ENCODE assay signal across 33 cellular contexts in the genomic region with DNA sequence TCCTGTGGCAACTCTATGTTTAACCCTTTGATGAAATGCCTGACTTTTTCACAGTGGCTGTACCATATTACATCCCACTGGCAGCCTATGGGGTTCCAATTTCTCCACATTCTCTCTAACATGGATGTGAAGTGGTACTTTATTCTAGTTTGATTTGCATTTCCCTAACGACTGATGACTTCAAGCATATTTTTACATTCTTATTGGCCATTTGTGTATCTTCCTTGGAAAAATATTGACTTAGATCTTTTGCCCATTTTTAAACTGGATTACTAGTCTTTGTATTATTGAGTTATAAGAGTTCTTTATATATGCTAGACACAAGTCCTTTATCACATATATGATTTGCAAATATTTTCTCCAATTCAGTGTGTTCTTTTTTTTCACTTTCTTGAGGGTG. TPM values are rescaled to one million over a fixed set of nuclear protein-coding genes. Genes with fewer than 3 reads are reported as not detected.
"Had no signal": no experiment of that assay in that cellular context is flagged by ENCODE, and none has a peak within 500 bp of the region (broad histone marks: within the 10 kb centered on the region; RNA-seq: fewer than 3 reads in every experiment).

No MANE protein-coding gene starts in this region.

- FAIRE-seq: frontal cortex had no signal

- DNase-seq: activated B cell treated with CpG ODN at 0.5 μM for 24 hours; activated CD4-positive, alpha-beta T cell treated with anti-CD3 and anti-CD28 coated beads for 48 hours; activated CD4-positive, alpha-beta T cell treated with anti-CD3 and anti-CD28 coated beads, Interleukin-2, amount 50 U/mL, for 1 hour; activated CD4-positive, alpha-beta T cell treated with anti-CD3 and anti-CD28 coated beads, Interleukin-2, amount 50 U/mL, for 48 hours; activated CD8-positive, alpha-beta memory T cell treated with anti-CD3 and anti-CD28 coated beads for 24 hours; activated CD8-positive, alpha-beta T cell treated with anti-CD3 and anti-CD28 coated beads for 36 hours; activated effector memory CD4-positive, alpha-beta T cell treated with Interleukin-2 at 50 U/mL for 16 hours; activated gamma-delta T cell treated with Interleukin-2 at 50 U/mL for 16 hours; activated naive CD4-positive, alpha-beta T cell treated with Interleukin-2 at 50 U/mL for 16 hours; activated naive CD8-positive, alpha-beta T cell treated with anti-CD3 and anti-CD28 coated beads for 36 hours; activated naive CD8-positive, alpha-beta T cell treated with anti-CD3 and anti-CD28 coated beads, Interleukin-2, amount 50 U/mL, for 24 hours; activated T-cell treated with anti-CD3 and anti-CD28 coated beads, Interleukin-2, amount 50 U/mL, for 4 hours; adrenal gland; amygdala; aorta; central memory CD4-positive, alpha-beta T cell; cerebellar nuclear complex; dorsolateral prefrontal cortex; effector memory CD4-positive, alpha-beta T cell; endodermal cell; foreskin fibroblast; head of caudate nucleus; hippocampal formation; T1000; WERI-Rb-1 had no signal

- H3K27ac ChIP-seq: adrenal gland, breast epithelium, cardiac muscle cell, coronary artery, dorsolateral prefrontal cortex, WERI-Rb-1 had no signal

- H3K4me1 ChIP-seq: adrenal gland, breast epithelium had no signal

- H3K4me3 ChIP-seq: adrenal gland, breast epithelium, cardiac muscle cell, coronary artery, dorsolateral prefrontal cortex had no signal

- H3K27me3 ChIP-seq: adrenal gland, breast epithelium, cardiac muscle cell, dorsolateral prefrontal cortex had no signal

- ATAC-seq: activated CD4-positive, CD25-positive, alpha-beta regulatory T cell treated with anti-CD3 and anti-CD28 coated beads, Interleukin-2, amount 50 U/mL, for 24 hours; activated CD8-positive, alpha-beta T cell treated with anti-CD3 and anti-CD28 coated beads for 36 hours; activated naive CD8-positive, alpha-beta T cell treated with anti-CD3 and anti-CD28 coated beads, Interleukin-2, amount 50 U/mL, for 24 hours; activated T-cell treated with anti-CD3 and anti-CD28 coated beads, Interleukin-2, amount 50 U/mL, for 4 hours; activated T-helper 17 cell treated with anti-CD3 and anti-CD28 coated beads, Interleukin-2, amount 50 U/mL, for 72 hours; esophagus mucosa had no signal

- H3K9me3 ChIP-seq: adrenal gland had no signal

- H3K36me3 ChIP-seq: adrenal gland, breast epithelium, cardiac muscle cell, WERI-Rb-1 had no signal

RNA-seq across cellular contexts. Expression of gene RAB39B, which starts 2.2 kb away (rescaled TPM):
- total RNA-seq: epithelial cell of proximal tubule, esophagus mucosa had no signal
